10 cellular contexts compared by ENCODE assay signal in the genomic region with DNA sequence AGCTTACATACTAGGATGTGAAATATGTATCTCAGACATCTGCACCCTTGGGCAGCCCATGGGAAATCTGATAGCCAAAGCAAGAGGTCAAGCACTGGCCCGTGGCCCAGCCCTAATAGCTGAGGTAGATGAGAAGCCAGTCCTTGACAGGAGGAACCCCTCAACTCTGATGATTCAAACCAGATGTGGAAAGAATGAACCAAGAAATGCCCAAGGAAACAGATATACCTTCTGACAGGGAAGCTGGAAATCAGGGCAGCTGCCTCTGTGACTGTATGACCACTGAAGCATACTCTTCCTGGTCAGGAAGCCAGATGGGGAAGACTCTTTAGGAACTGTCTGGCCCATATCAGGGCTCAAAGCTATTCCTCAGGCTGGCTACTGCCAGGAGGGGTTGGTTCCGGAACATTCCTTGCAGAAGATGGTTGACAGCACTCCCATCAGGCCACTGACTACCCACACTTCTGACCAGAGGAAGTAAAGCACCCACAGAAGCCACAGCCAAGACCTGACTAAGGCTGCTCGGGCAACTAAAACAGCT.
DNase-seq lines count a peak whose midpoint lies in the region; ATAC-seq and TF ChIP-seq lines count a peak whose summit lies in the region.
"Had no signal": no experiment of that assay in that cellular context is flagged by ENCODE, and none has a peak within 500 bp of the region (broad histone marks: within the 10 kb centered on the region; RNA-seq: fewer than 3 reads in every experiment).

No MANE protein-coding gene starts in this region.

- H3K9ac ChIP-seq in DND-41 (ENCODE audit: low read depth, low read length) (no peak overlapping the region), neuronal stem cell (ENCODE audit: low read depth, low read length, poor library complexity) (no peak overlapping the region)

- TF ChIP-seq POLR2A in sigmoid colon (IDR thresholded peaks at IDR 0.05): no peak

- no peaks in the 10 kb centered on the region for H3K79me2 ChIP-seq in DND-41 (ENCODE audit: insufficient read depth, low read length)

- H2BK15ac ChIP-seq in neuronal stem cell (ENCODE audit: low read length): no peak overlapping the region

- no peak overlapping the region for H3K27ac Mint-ChIP-seq in progenitor cell of endocrine pancreas

- no peak overlapping the region for H2AK5ac ChIP-seq in neuronal stem cell (ENCODE audit: low read depth, low read length)

- no peaks in the 10 kb centered on the region for H4K20me1 ChIP-seq in DND-41 (ENCODE audit: insufficient read depth, low read length)

- H3K27me3 ChIP-seq in DND-41 (ENCODE audit: insufficient read depth, low read length, poor library complexity): no peaks in the 10 kb centered on the region
- H3K27me3 ChIP-seq in sigmoid colon: no peaks in the 10 kb centered on the region
- no peaks in the 10 kb centered on the region for H3K27me3 ChIP-seq in neuronal stem cell (ENCODE audit: control insufficient read depth in 3 of 3, insufficient read depth in 3 of 3, low read depth in 1 of 3, low read length in 3 of 3)

- H3K18ac ChIP-seq in neuronal stem cell (ENCODE audit: low read length): no peak overlapping the region

- no peak overlapping the region for H3K4ac ChIP-seq in neuronal stem cell (ENCODE audit: low read length)

- H3K9me3 Mint-ChIP-seq in progenitor cell of endocrine pancreas (ENCODE audit: low read depth): no peaks in the 10 kb centered on the region

- H2BK5ac ChIP-seq in neuronal stem cell (ENCODE audit: low read length): no peak overlapping the region

- WGBS in sigmoid colon, 2 donors: 72 to 85% methylated on average over 3 of the region's 3 CpGs
- no CpG with 5 or more reads among the region's 3 CpGs for WGBS in neuronal stem cell (ENCODE audit: extremely low coverage in 2 of 2, insufficient read length in 2 of 2, insufficient replicate concordance in 1 of 2), 2 donors

- H3K9me3 ChIP-seq in DND-41 (ENCODE audit: insufficient read depth, low read length, severe bottlenecking) (no peaks in the 10 kb centered on the region), sigmoid colon (no peaks in the 10 kb centered on the region), neuronal stem cell (replicated peaks in 1 of 2; ENCODE audit: control insufficient read depth in 2 of 2, insufficient read depth in 1 of 2, low read depth in 1 of 2, low read length in 2 of 2) (no peaks in the 10 kb centered on the region)

- H2AFZ ChIP-seq in DND-41 (ENCODE audit: low read depth, low read length): no peak overlapping the region
- no peak overlapping the region for H2AFZ ChIP-seq in neuronal stem cell (ENCODE audit: low read length)

- H2BK120ac ChIP-seq in neuronal stem cell (ENCODE audit: low read depth, low read length): no peak overlapping the region

- H4K8ac ChIP-seq in neuronal stem cell (ENCODE audit: low read depth, low read length): no peak overlapping the region

- DNase-seq in DND-41 (no peak), fibroblast of the conjunctiva (ENCODE audit: low read depth) (peak; percentile 93), sigmoid colon (peak; percentile 73), progenitor cell of endocrine pancreas (ENCODE audit: low spot score, unreplicated experiment) (no peak), cerebellum (ENCODE audit: low spot score) (no peak), pons (ENCODE audit: low spot score) (no peak), neuronal stem cell (ENCODE audit: low spot score) (no peak)
- DNase-seq: NCI-H510A treated with DMSO at 0.1 percent for 48 hours had no signal

- H2BK12ac ChIP-seq in neuronal stem cell (ENCODE audit: low read length): no peak overlapping the region

- H3K27me3 Mint-ChIP-seq in progenitor cell of endocrine pancreas: no peaks in the 10 kb centered on the region

- no peak for TF ChIP-seq CTCF in DND-41 (IDR thresholded peaks at IDR 0.05; ENCODE audit: borderline replicate concordance, extremely low read depth, low read length, poor library complexity, severe bottlenecking)
- TF ChIP-seq CTCF in sigmoid colon (IDR thresholded peaks at IDR 0.05): no peak
- no peak for TF ChIP-seq CTCF in progenitor cell of endocrine pancreas (IDR thresholded peaks at IDR 0.05; ENCODE audit: unreplicated experiment)

- no peaks in the 10 kb centered on the region for H3K79me1 ChIP-seq in neuronal stem cell (ENCODE audit: low read depth, low read length)

- no peaks in the 10 kb centered on the region for H3K4me1 Mint-ChIP-seq in progenitor cell of endocrine pancreas (ENCODE audit: low read depth)

- TF ChIP-seq EP300 in sigmoid colon (IDR thresholded peaks at IDR 0.05): no peak

- ATAC-seq in DND-41 (ENCODE audit: insufficient read depth, low read depth): no peak

- H3K36me3 ChIP-seq in DND-41 (ENCODE audit: insufficient read depth, low read length): peaks cover 34% of the 10 kb centered on the region
- peaks cover 0 to 52% (median 11%) of the 10 kb centered on the region in 4 donors for H3K36me3 ChIP-seq in sigmoid colon
- peaks cover 19 to 77% of the 10 kb centered on the region in 2 donors for H3K36me3 ChIP-seq in neuronal stem cell (replicated peaks in 1 of 2; ENCODE audit: control insufficient read depth in 2 of 2, insufficient read depth in 2 of 2, low read length in 2 of 2)

- peak overlapping the region; percentile 19; the same call in 1 of the 2 replicates for H3K27ac ChIP-seq in DND-41 (ENCODE audit: low read length)
- peak overlapping the region; percentile 0 to 50 (median 30) for H3K27ac ChIP-seq in sigmoid colon
- no peak overlapping the region for H3K27ac ChIP-seq in neuronal stem cell (replicated peaks; ENCODE audit: low read length)
- H3K27ac ChIP-seq: VCaP had no signal

- no peak overlapping the region for H4K91ac ChIP-seq in neuronal stem cell (ENCODE audit: low read depth, low read length, poor library complexity)

- no peak overlapping the region for H3K4me2 ChIP-seq in DND-41 (ENCODE audit: insufficient read depth, low read length)
- H3K4me2 ChIP-seq in neuronal stem cell (ENCODE audit: insufficient read depth, low read length, poor library complexity, severe bottlenecking): no peak overlapping the region

- H3K4me1 ChIP-seq in DND-41 (ENCODE audit: insufficient read depth, low read length) (no peaks in the 10 kb centered on the region), sigmoid colon (peaks cover 0 to 17% (median 0%) of the 10 kb centered on the region in 4 donors), neuronal stem cell (ENCODE audit: control insufficient read depth in 2 of 2, insufficient read depth in 1 of 2, low read depth in 1 of 2, low read length in 2 of 2) (no peaks in the 10 kb centered on the region)

- no peak overlapping the region for H3K4me3 Mint-ChIP-seq in progenitor cell of endocrine pancreas (ENCODE audit: low read depth)

- intact Hi-C loops in sigmoid colon (cut with DNase I): no loop called here

- no peak overlapping the region for H3K23ac ChIP-seq in neuronal stem cell (ENCODE audit: low read depth, low read length, poor library complexity)

- no peak overlapping the region for H3K4me3 ChIP-seq in DND-41 (ENCODE audit: low read depth in 1 of 2, low read length in 2 of 2)
- H3K4me3 ChIP-seq in sigmoid colon: no peak overlapping the region
- no peak overlapping the region for H3K4me3 ChIP-seq in neuronal stem cell (ENCODE audit: low read length in 2 of 2)

- H3K14ac ChIP-seq in neuronal stem cell (ENCODE audit: low read length): no peak overlapping the region

- H3K36me3 Mint-ChIP-seq in progenitor cell of endocrine pancreas (ENCODE audit: insufficient read depth): peaks cover 9% of the 10 kb centered on the region

TF ChIP-seq in PFSK-1, 5 proteins besides CTCF, POLR2A, EP300 and RAD21:
- TF ChIP-seq SIN3A (IDR thresholded peaks at IDR 0.05; ENCODE audit: borderline replicate concordance, insufficient read depth, low read length): no peak
- TF ChIP-seq TAF1 (IDR thresholded peaks at IDR 0.05; ENCODE audit: borderline replicate concordance, insufficient read depth, low read length): no peak
- TF ChIP-seq FOXP2 (optimal IDR thresholded peaks at IDR 0.05; ENCODE audit: borderline replicate concordance, extremely low read depth, extremely low read length, insufficient read depth): no peak
- 0 out of 2 replicates have a peak, but pooled peaks have one; percentile 44 for TF ChIP-seq POLR2AphosphoS5 (IDR thresholded peaks at IDR 0.05; ENCODE audit: low read depth, low read length)

Comparison
In these comparisons a context has a peak if more than half of its experiments do, and no peak if none do; other contexts are left out.
1. DNase-seq: peak in fibroblast of the conjunctiva (single experiment) and sigmoid colon (single experiment); none in DND-41 (single experiment), progenitor cell of endocrine pancreas (single experiment), cerebellum (single experiment), pons (single experiment) and neuronal stem cell (single experiment).